Comparison of ENCODE assay signal across 18 cellular contexts in the genomic region with DNA sequence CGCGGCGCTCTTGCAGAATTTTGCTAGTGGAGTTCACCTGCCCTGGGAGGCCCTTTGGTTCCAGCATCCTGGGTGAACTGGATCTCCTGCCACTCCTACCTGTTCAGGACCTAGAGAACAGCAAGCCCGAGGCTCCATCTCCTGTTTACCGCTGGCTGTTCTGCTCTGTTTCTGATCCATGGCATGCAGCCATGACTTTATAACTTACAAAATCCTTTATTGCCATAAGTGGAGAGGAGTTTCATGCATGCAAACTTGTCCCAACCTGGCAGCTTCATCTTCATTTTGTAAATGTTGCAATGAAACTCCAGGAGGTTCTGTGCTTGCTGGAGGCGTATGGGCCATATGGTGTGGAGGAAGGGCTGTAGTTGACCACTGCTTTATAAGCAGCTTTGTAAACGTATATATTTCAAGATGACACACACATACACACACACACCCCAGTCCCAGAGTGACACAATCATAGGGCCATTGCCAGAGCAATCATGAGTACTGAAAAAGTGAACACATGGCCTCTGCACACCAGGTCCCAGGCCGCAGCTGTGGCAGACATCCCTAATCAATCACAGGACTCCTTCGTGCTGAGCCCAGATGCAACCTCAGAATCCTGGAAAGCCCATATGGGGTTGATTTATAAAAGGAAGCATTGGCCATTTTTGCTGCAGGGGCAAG.
DNase-seq lines count a peak whose midpoint lies in the region; ATAC-seq and TF ChIP-seq lines count a peak whose summit lies in the region.
"Had no signal": no experiment of that assay in that cellular context is flagged by ENCODE, and none has a peak within 500 bp of the region (broad histone marks: within the 10 kb centered on the region; RNA-seq: fewer than 3 reads in every experiment).

No MANE protein-coding gene starts in this region.

- H3K36me3 Mint-ChIP-seq in neural progenitor cell = no peaks in the 10 kb centered on the region
- H3K36me3 Mint-ChIP-seq in activated T-cell treated with anti-CD3 and anti-CD28 coated beads, Interleukin-2, amount 50 U/mL, for 24 hours (ENCODE audit: low read depth) = no peaks in the 10 kb centered on the region

- H3K4me1 ChIP-seq in neural progenitor cell = peaks cover 18% of the 10 kb centered on the region

- no peaks in the 10 kb centered on the region for H3K27me3 ChIP-seq in neural progenitor cell

- no peak for TF ChIP-seq CTCF in neural progenitor cell (IDR thresholded peaks at IDR 0.05)

- no peak overlapping the region for H2AFZ ChIP-seq in neural progenitor cell (replicated peaks)
- H2AFZ ChIP-seq: GM23248 had no signal

- ATAC-seq in esophagus mucosa = peak; percentile 60
- ATAC-seq: left ventricle myocardium superior had no signal

- H3K9ac ChIP-seq in neural progenitor cell = no peak overlapping the region
- H3K9ac ChIP-seq: GM23248 had no signal

- H3K27ac ChIP-seq in neural progenitor cell = no peak overlapping the region
- H3K27ac ChIP-seq: GM23248 had no signal

- no peaks in the 10 kb centered on the region for H3K9me3 ChIP-seq in neural progenitor cell (ENCODE audit: low read depth)

- H3K27me3 Mint-ChIP-seq in neural progenitor cell (ENCODE audit: insufficient read depth, low read depth) = peaks cover 10% of the 10 kb centered on the region
- H3K27me3 Mint-ChIP-seq in activated T-cell treated with anti-CD3 and anti-CD28 coated beads, Interleukin-2, amount 50 U/mL, for 24 hours = peaks cover 23% of the 10 kb centered on the region

- peaks cover 87% of the 10 kb centered on the region for H3K4me1 Mint-ChIP-seq in neural progenitor cell
- H3K4me1 Mint-ChIP-seq in activated T-cell treated with anti-CD3 and anti-CD28 coated beads, Interleukin-2, amount 50 U/mL, for 24 hours (ENCODE audit: low read depth) = peaks cover 2% of the 10 kb centered on the region

- no peak overlapping the region for H3K4me3 ChIP-seq in neural progenitor cell
- H3K4me3 ChIP-seq: GM23248 had no signal

- peaks cover 39% of the 10 kb centered on the region for H3F3A ChIP-seq in neural progenitor cell (ENCODE audit: low read depth)

- H3K27ac Mint-ChIP-seq in neural progenitor cell = peak overlapping the region; percentile 53
- no peak overlapping the region for H3K27ac Mint-ChIP-seq in activated T-cell treated with anti-CD3 and anti-CD28 coated beads, Interleukin-2, amount 50 U/mL, for 24 hours

- DNase-seq in DMS79 treated with DMSO at 0.1 percent for 48 hours (lab: John Stamatoyannopoulos, UW) = peak; percentile 68
- peak; percentile 91 for DNase-seq in NCI-H82 (lab: John Stamatoyannopoulos, UW)
- no peak for DNase-seq in neural progenitor cell (ENCODE audit: low spot score)
- no peak for DNase-seq in stimulated activated CD4-positive, alpha-beta T cell treated with anti-CD3 and anti-CD28 coated beads, Interleukin-15, amount 100 ng/mL, for 24 hours
- no peak for DNase-seq in activated T-cell treated with anti-CD3 and anti-CD28 coated beads, Interleukin-2, amount 50 U/mL, for 24 hours
- no peak for DNase-seq in T-helper 9 cell
- no peak for DNase-seq in MV-4-11 (lab: John Stamatoyannopoulos, UW)
- DNase-seq: activated CD4-positive, alpha-beta T cell treated with anti-CD3 and anti-CD28 coated beads, Interleukin-2, amount 50 U/mL, for 48 hours; activated naive CD4-positive, alpha-beta T cell treated with Interleukin-2 at 50 U/mL for 16 hours; COR-L47; GM23248; Karpas-422; left ventricle myocardium superior; RPMI8226; stimulated activated naive CD4-positive, alpha-beta T cell; SW 1271; trophoblast cell had no signal

- no peaks in the 10 kb centered on the region for H3K79me2 ChIP-seq in neural progenitor cell (ENCODE audit: low read depth)

- H3K4me2 ChIP-seq in neural progenitor cell = no peak overlapping the region

- no peaks in the 10 kb centered on the region for H3K36me3 ChIP-seq in neural progenitor cell

- H3K4me3 Mint-ChIP-seq in neural progenitor cell = no peak overlapping the region
- H3K4me3 Mint-ChIP-seq in activated T-cell treated with anti-CD3 and anti-CD28 coated beads, Interleukin-2, amount 50 U/mL, for 24 hours = no peak overlapping the region

- no peaks in the 10 kb centered on the region for H3K9me3 Mint-ChIP-seq in neural progenitor cell
- H3K9me3 Mint-ChIP-seq in activated T-cell treated with anti-CD3 and anti-CD28 coated beads, Interleukin-2, amount 50 U/mL, for 24 hours = no peaks in the 10 kb centered on the region

- no peaks in the 10 kb centered on the region for H4K20me1 ChIP-seq in neural progenitor cell (ENCODE audit: low read depth)

Comparison
In these comparisons a context has a peak if more than half of its experiments do, and no peak if none do; other contexts are left out.
1. DNase-seq: peak in DMS79 treated with DMSO at 0.1 percent for 48 hours (single experiment) and NCI-H82 (single experiment); none in neural progenitor cell (single experiment), stimulated activated CD4-positive, alpha-beta T cell treated with anti-CD3 and anti-CD28 coated beads, Interleukin-15, amount 100 ng/mL, for 24 hours (single experiment), activated T-cell treated with anti-CD3 and anti-CD28 coated beads, Interleukin-2, amount 50 U/mL, for 24 hours (single experiment), T-helper 9 cell (single experiment) and MV-4-11 (single experiment).